9 cellular contexts compared by ENCODE assay signal in genomic region chr1:156677616-156678596, GRCh38. TPM values are rescaled to one million over a fixed set of nuclear protein-coding genes. Genes with fewer than 3 reads are reported as not detected.
A peak's percentile ranks its signal among the peaks of the same experiment; 100 is the strongest.
DNase-seq lines count a peak whose midpoint lies in the region; ATAC-seq, FAIRE-seq and TF ChIP-seq lines count a peak whose summit lies in the region.
"Had no signal": no experiment of that assay in that cellular context is flagged by ENCODE, and none has a peak within 500 bp of the region (broad histone marks: within the 10 kb centered on the region; RNA-seq: fewer than 3 reads in every experiment).

No MANE protein-coding gene starts in this region.

- H3K4me2 ChIP-seq in BLaER1, result peak overlapping the region; percentile 44

- no peak overlapping the region for H3K27ac ChIP-seq in BLaER1

- H3K9me3 ChIP-seq in BLaER1, result no peaks in the 10 kb centered on the region

- H3K9me3 Mint-ChIP-seq in activated CD4-positive, alpha-beta memory T cell treated with anti-CD3 and anti-CD28 coated beads, Interleukin-2, amount 10 ng/mL, durations not matched to agents 7 days and 5 days, result no peaks in the 10 kb centered on the region
- no peaks in the 10 kb centered on the region for H3K9me3 Mint-ChIP-seq in nephron

- CTCF ChIA-PET in activated CD4-positive, alpha-beta memory T cell treated with anti-CD3 and anti-CD28 coated beads, Interleukin-2, amount 10 ng/mL, durations not matched to agents 7 days and 5 days (lab: Charles Lee), result interaction anchor here (0.6 to 10.7 kb wide), 15 partner anchors 12 to 87 kb away, joined by 3 to 139 read pairs (median 4); partner anchors contain the start of genes CRABP2, ISG20L2 and METTL25B

- H3K9ac ChIP-seq in BLaER1, result no peak overlapping the region

- POLR2A ChIA-PET in activated CD4-positive, alpha-beta memory T cell treated with anti-CD3 and anti-CD28 coated beads, Interleukin-2, amount 10 ng/mL, durations not matched to agents 7 days and 5 days (lab: Charles Lee), result interaction anchor here (0.6 to 2.1 kb wide), 4 partner anchors 17 to 48 kb away, joined by 3 to 7 read pairs (median 4); no protein-coding TSS in a partner anchor

- H3K27ac Mint-ChIP-seq in activated CD4-positive, alpha-beta memory T cell treated with anti-CD3 and anti-CD28 coated beads, Interleukin-2, amount 10 ng/mL, durations not matched to agents 7 days and 5 days, result no peak overlapping the region
- peak overlapping the region; percentile 85 to 92 (median 90) for H3K27ac Mint-ChIP-seq in nephron

- DNase-seq in GM18507 (ENCODE audit: extremely low spot score, insufficient read length, low read depth) (peak; percentile 32), NCI-H2171 (lab: John Stamatoyannopoulos, UW) (peak; percentile 20), fibroblast of villous mesenchyme (ENCODE audit: low read depth) (peak; percentile 86)
- DNase-seq in activated CD4-positive, alpha-beta memory T cell treated with anti-CD3 and anti-CD28 coated beads, Interleukin-2, amount 10 ng/mL, durations not matched to agents 7 days and 5 days, result peak; percentile 35

- H3K4me1 ChIP-seq in BLaER1, result peaks cover 55% of the 10 kb centered on the region

- peaks cover 14% of the 10 kb centered on the region for H3K4me1 Mint-ChIP-seq in activated CD4-positive, alpha-beta memory T cell treated with anti-CD3 and anti-CD28 coated beads, Interleukin-2, amount 10 ng/mL, durations not matched to agents 7 days and 5 days
- H3K4me1 Mint-ChIP-seq in nephron, result peaks cover 37% of the 10 kb centered on the region

- H4K20me1 ChIP-seq in BLaER1, result no peaks in the 10 kb centered on the region

- no peak overlapping the region for H3K4me3 Mint-ChIP-seq in activated CD4-positive, alpha-beta memory T cell treated with anti-CD3 and anti-CD28 coated beads, Interleukin-2, amount 10 ng/mL, durations not matched to agents 7 days and 5 days
- peak overlapping the region; percentile 93 to 95 (median 93) for H3K4me3 Mint-ChIP-seq in nephron

- peak; percentile 78 for FAIRE-seq in GM18507 (lab: Jason Lieb, UNC)

- no peaks in the 10 kb centered on the region for H3K36me3 Mint-ChIP-seq in activated CD4-positive, alpha-beta memory T cell treated with anti-CD3 and anti-CD28 coated beads, Interleukin-2, amount 10 ng/mL, durations not matched to agents 7 days and 5 days (ENCODE audit: low read depth)
- peaks cover 26% of the 10 kb centered on the region for H3K36me3 Mint-ChIP-seq in nephron (ENCODE audit: low read depth)

- H3K27me3 Mint-ChIP-seq in activated CD4-positive, alpha-beta memory T cell treated with anti-CD3 and anti-CD28 coated beads, Interleukin-2, amount 10 ng/mL, durations not matched to agents 7 days and 5 days, result peaks cover 76% of the 10 kb centered on the region
- H3K27me3 Mint-ChIP-seq in nephron (ENCODE audit: low read depth), result peaks cover 22% of the 10 kb centered on the region

- ATAC-seq in HG03469 (IDR thresholded peaks at IDR 0.05; ENCODE audit: unreplicated experiment) (no peak), HG03108 (IDR thresholded peaks at IDR 0.05; ENCODE audit: unreplicated experiment) (no peak)

- TF ChIP-seq CTCF in fibroblast of villous mesenchyme (IDR thresholded peaks at IDR 0.05; ENCODE audit: insufficient read depth, low read depth, low read length), result peak; percentile 92
- TF ChIP-seq CTCF in nephron (IDR thresholded peaks at IDR 0.05; ENCODE audit: unreplicated experiment in 3 of 3), result peak; percentile 88 to 94 (median 88)

- peaks cover 81% of the 10 kb centered on the region for H3K27me3 ChIP-seq in BLaER1

- H3K4me3 ChIP-seq in BLaER1 (no peak overlapping the region), fibroblast of villous mesenchyme (ENCODE audit: low read depth, low read length) (peak overlapping the region; percentile 54)

- no peaks in the 10 kb centered on the region for H3K36me3 ChIP-seq in BLaER1

RNA-seq across cellular contexts. Expression of gene NES, which starts 0.7 kb away (rescaled TPM):
- total RNA-seq in activated CD4-positive, alpha-beta memory T cell treated with anti-CD3 and anti-CD28 coated beads, Interleukin-2, amount 10 ng/mL, durations not matched to agents 7 days and 5 days, result not detected
- total RNA-seq in fibroblast of villous mesenchyme, result 66.4 and 66.9 TPM in 2 replicates

RNA-seq across cellular contexts. Expression of gene CRABP2, which starts 27.5 kb away (rescaled TPM):
- 1 to 10 TPM in 1 of 2 experiments, under 1 TPM in 1; 0.58 to 1.2 TPM for total RNA-seq in activated CD4-positive, alpha-beta memory T cell treated with anti-CD3 and anti-CD28 coated beads, Interleukin-2, amount 10 ng/mL, durations not matched to agents 7 days and 5 days
- total RNA-seq in fibroblast of villous mesenchyme, result 39.0 and 80.7 TPM in 2 replicates

RNA-seq across cellular contexts. Expression of gene BCAN, which starts 36.0 kb away (rescaled TPM):
- total RNA-seq in activated CD4-positive, alpha-beta memory T cell treated with anti-CD3 and anti-CD28 coated beads, Interleukin-2, amount 10 ng/mL, durations not matched to agents 7 days and 5 days, result not detected
- not detected in 2 replicates for total RNA-seq in fibroblast of villous mesenchyme
- total RNA-seq: T-helper 1 cell treated with Interleukin-12 subunit alpha and Interleukin-12 subunit beta and Interleukin-4 antibody, amounts not matched to agents 30 ng/mL and 1 ng/mL, for 36 hours had no signal

RNA-seq across cellular contexts. Expression of gene METTL25B, which starts 50.4 kb away (rescaled TPM):
- total RNA-seq in activated CD4-positive, alpha-beta memory T cell treated with anti-CD3 and anti-CD28 coated beads, Interleukin-2, amount 10 ng/mL, durations not matched to agents 7 days and 5 days, result 10 to 100 TPM; 40.3 to 44.3 TPM
- total RNA-seq in fibroblast of villous mesenchyme, result 9.0 and 12.5 TPM in 2 replicates

RNA-seq across cellular contexts. Expression of gene ISG20L2, which starts 50.7 kb away (rescaled TPM):
- 10 to 100 TPM; 42.0 to 43.3 TPM for total RNA-seq in activated CD4-positive, alpha-beta memory T cell treated with anti-CD3 and anti-CD28 coated beads, Interleukin-2, amount 10 ng/mL, durations not matched to agents 7 days and 5 days
- total RNA-seq in fibroblast of villous mesenchyme, result 17.4 and 22.9 TPM in 2 replicates

Comparison
In these comparisons a context has a peak if more than half of its experiments do, and no peak if none do; other contexts are left out.
1. DNase-seq: peak in every context shown above with its lines; median percentile 86 in fibroblast of villous mesenchyme; 35 in activated CD4-positive, alpha-beta memory T cell treated with anti-CD3 and anti-CD28 coated beads, Interleukin-2, amount 10 ng/mL, durations not matched to agents 7 days and 5 days; 32 in GM18507; 20 in NCI-H2171.
2. RNA of gene NES, which starts 0.7 kb away (total RNA-seq): 66.4 to 66.9 TPM in fibroblast of villous mesenchyme; not detected in activated CD4-positive, alpha-beta memory T cell treated with anti-CD3 and anti-CD28 coated beads, Interleukin-2, amount 10 ng/mL, durations not matched to agents 7 days and 5 days; every median in the first group is over 10 times any median in the second.
3. RNA of gene CRABP2, which starts 27.5 kb away (total RNA-seq): 39.0 to 80.7 TPM in fibroblast of villous mesenchyme; 0.58 to 1.2 TPM in activated CD4-positive, alpha-beta memory T cell treated with anti-CD3 and anti-CD28 coated beads, Interleukin-2, amount 10 ng/mL, durations not matched to agents 7 days and 5 days; every median in the first group is over 10 times any median in the second.